Comparison of ENCODE assay signal across 10 cellular contexts in the genomic region with DNA sequence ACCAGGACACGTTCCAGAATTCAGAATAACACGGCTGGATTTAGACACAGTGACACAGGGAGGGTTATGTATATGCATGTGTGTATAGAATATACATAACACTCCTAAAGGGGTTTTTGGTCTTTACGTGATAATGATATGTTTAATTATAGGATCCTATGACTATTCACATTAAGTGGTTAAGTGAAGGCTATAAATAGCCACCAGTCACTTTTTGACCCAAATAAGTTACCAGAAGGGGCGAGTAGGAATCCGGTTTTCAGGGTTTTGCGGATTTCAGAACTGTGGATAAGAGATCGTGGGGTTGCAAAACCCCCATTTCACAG. TPM values are rescaled to one million over a fixed set of nuclear protein-coding genes. Genes with fewer than 3 reads are reported as not detected.
A peak's percentile ranks its signal among the peaks of the same experiment; 100 is the strongest.
DNase-seq lines count a peak whose midpoint lies in the region; ATAC-seq, FAIRE-seq and TF ChIP-seq lines count a peak whose summit lies in the region.
"Had no signal": no experiment of that assay in that cellular context is flagged by ENCODE, and none has a peak within 500 bp of the region (broad histone marks: within the 10 kb centered on the region; RNA-seq: fewer than 3 reads in every experiment).

No MANE protein-coding gene starts in this region.

- peaks cover 26 to 30% of the 10 kb centered on the region in 2 donors for H3K4me1 Mint-ChIP-seq in natural killer cell

- H3K27me3 ChIP-seq in GM23248 (replicated peaks; ENCODE audit: insufficient read depth) (no peaks in the 10 kb centered on the region), GM12878 (replicated peaks in 1 of 2; ENCODE audit: control insufficient read depth in 2 of 2, insufficient read depth in 2 of 2, low read length in 1 of 2) (no peaks in the 10 kb centered on the region)

- H3K9ac ChIP-seq in GM23248 (peak overlapping the region; percentile 38), GM12878 (ENCODE audit: control insufficient read depth, insufficient read depth, low read length) (no peak overlapping the region; the same call in 1 of the 2 replicates)

- no peak for FAIRE-seq in GM12878 (lab: Jason Lieb, UNC)
- FAIRE-seq: H54 had no signal

- peaks cover 16% of the 10 kb centered on the region for H3F3A ChIP-seq in GM23248 (ENCODE audit: insufficient read depth)

- no peaks in the 10 kb centered on the region for H3K9me2 ChIP-seq in GM23248 (ENCODE audit: insufficient read depth)

- intact Hi-C loops in GM12878 (cut with micrococcal nuclease; ENCODE audit: unreplicated experiment) = no loop called here
- intact Hi-C loops in natural killer cell (cut with micrococcal nuclease) = no loop called here

- H3K4me3 Mint-ChIP-seq in natural killer cell = peak overlapping the region; percentile 45

- H3K27ac Mint-ChIP-seq in natural killer cell = peak overlapping the region; percentile 78 to 79

- H3K36me3 ChIP-seq in GM23248 (ENCODE audit: low read depth) (no peaks in the 10 kb centered on the region; the same call in 1 of the 2 replicates), GM12878 (ENCODE audit: control insufficient read depth in 2 of 2, insufficient read depth in 2 of 2, low read length in 1 of 2) (peaks cover 10 to 18% of the 10 kb centered on the region in 2 experiments)

- H3K79me2 ChIP-seq in GM23248 (ENCODE audit: insufficient read depth) (no peaks in the 10 kb centered on the region), GM12878 (ENCODE audit: control insufficient read depth, insufficient read depth, low read length) (peaks cover 8% of the 10 kb centered on the region)

- SMC1A ChIA-PET in GM12878 (lab: Charles Lee; ENCODE audit: uncharacterized antibody, unreplicated experiment) = interaction anchor here (0.9 to 11.1 kb wide), 3 partner anchors 9 to 17 kb away, joined by 3 to 150 read pairs (median 6); a partner anchor contains a TSS

- CTCF ChIA-PET in GM12878 (lab: Yijun Ruan, JAX) = interaction anchor here (0.8 to 9.5 kb wide), 6 partner anchors 9 to 68 kb away, joined by 3 to 171 read pairs (median 9); a partner anchor contains a TSS

- peaks cover 5% of the 10 kb centered on the region for H3K36me3 Mint-ChIP-seq in natural killer cell

- no peaks in the 10 kb centered on the region for H3K27me3 Mint-ChIP-seq in natural killer cell (ENCODE audit: low read depth in 2 of 2)

- H2AFZ ChIP-seq in GM23248 (peak overlapping the region; percentile 65), GM12878 (ENCODE audit: control insufficient read depth, low read depth, low read length) (peak overlapping the region; percentile 41; the same call in 1 of the 2 replicates)

- TF ChIP-seq POLR2A in GM12878 (IDR thresholded peaks at IDR 0.05; ENCODE audit: low read depth, low read length) = no peak

- DNase-seq in GM23248 = no peak
- DNase-seq in GM12878 (ENCODE audit: low read depth, low spot score) = no peak
- DNase-seq in natural killer cell = no peak
- DNase-seq in NCI-H774 (lab: John Stamatoyannopoulos, UW) = no peak
- DNase-seq in NCI-H748 (lab: John Stamatoyannopoulos, UW; ENCODE audit: unreplicated experiment) = no peak
- DNase-seq: NCI-H187 treated with DMSO at 0.1 percent for 48 hours had no signal

- 2 to 3% methylated on average over 7 of the region's 7 CpGs for WGBS in GM23248 (ENCODE audit: low coverage in 1 of 2, low lambda C conversion rate in 2 of 2, missing lambda C conversion rate in 2 of 2), 2 experiments
- 43% methylated on average over 7 of the region's 7 CpGs for WGBS in GM12878 (ENCODE audit: insufficient coverage, insufficient replicate concordance, low lambda C conversion rate, missing lambda C conversion rate)

- H3K4me1 ChIP-seq in GM23248 (ENCODE audit: insufficient read depth) (no peaks in the 10 kb centered on the region), GM12878 (ENCODE audit: control insufficient read depth, insufficient read depth, low read length) (peaks cover 32% of the 10 kb centered on the region)

- H4K20me1 ChIP-seq in GM23248 (ENCODE audit: insufficient read depth) (no peaks in the 10 kb centered on the region), GM12878 (ENCODE audit: control insufficient read depth, insufficient read depth) (no peaks in the 10 kb centered on the region)

- peak overlapping the region; percentile 58 for H3K27ac ChIP-seq in 22Rv1
- H3K27ac ChIP-seq in GM23248 = peak overlapping the region; percentile 41
- no peak overlapping the region for H3K27ac ChIP-seq in GM12878 (ENCODE audit: control insufficient read depth, insufficient read depth)

- H3K4me3 ChIP-seq in GM23248 = peak overlapping the region; percentile 64
- H3K4me3 ChIP-seq in GM12878 = no peak overlapping the region

- no peak for TF ChIP-seq RAD21 in GM12878 (IDR thresholded peaks at IDR 0.05; ENCODE audit: insufficient read depth, low read depth, low read length)

- BruUV-seq in GM12878 (replicated peaks; lab: Mats Ljungman, UMichigan) = TSS peak; percentile 10

- TF ChIP-seq EP300 in GM12878 (IDR thresholded peaks at IDR 0.05; ENCODE audit: borderline replicate concordance in 1 of 2, control insufficient read depth in 1 of 2, low read depth in 2 of 2, low read length in 2 of 2) = no peak

- H3K4me2 ChIP-seq in GM23248 (ENCODE audit: unreplicated experiment) (peak overlapping the region; percentile 77), GM12878 (ENCODE audit: control insufficient read depth, insufficient read depth) (0 out of 2 replicates have a peak overlapping the region, but pooled peaks have one; percentile 63)

- no peaks in the 10 kb centered on the region for H3K9me3 Mint-ChIP-seq in natural killer cell

- POLR2A ChIA-PET in GM12878 (lab: Charles Lee) = interaction anchor here (0.5 to 1.9 kb wide), 12 partner anchors 8 to 228 kb away, joined by 3 to 18 read pairs (median 8); a partner anchor contains a TSS

- ATAC-seq in GM12878 (no peak), natural killer cell (no peak), GM18520 (IDR thresholded peaks at IDR 0.05; ENCODE audit: unreplicated experiment) (no peak), GM18511 (IDR thresholded peaks at IDR 0.05; ENCODE audit: unreplicated experiment) (no peak)

- RAD21 ChIA-PET in GM12878 (lab: Charles Lee; ENCODE audit: unreplicated experiment) = interaction anchor here (0.9 to 9.6 kb wide), 5 partner anchors 9 to 155 kb away, joined by 3 to 166 read pairs (median 4); a partner anchor contains a TSS

- H3K9me3 ChIP-seq in GM23248 (ENCODE audit: low read depth) (no peaks in the 10 kb centered on the region), GM12878 (replicated peaks; ENCODE audit: control insufficient read depth, insufficient read depth, low read length) (no peaks in the 10 kb centered on the region; the same call in 2 of the 3 replicates)

- TF ChIP-seq CTCF in 22Rv1 (IDR thresholded peaks at IDR 0.05) = no peak
- TF ChIP-seq CTCF in GM12878 (IDR thresholded peaks at IDR 0.05 in 2 of 3, conservative IDR thresholded peaks at IDR 0.05 in 1 of 3; ENCODE audit: control insufficient read depth in 2 of 3, extremely low read depth in 1 of 3, insufficient read depth in 1 of 3, low read depth in 3 of 3, low read length in 3 of 3) = no peak
- no peak for TF ChIP-seq CTCF in natural killer cell (IDR thresholded peaks at IDR 0.05)

- in situ Hi-C loops in GM23248 (cut with MboI) (no loop called here), GM12878 (cut with MboI) (no loop called here)

RNA-seq across cellular contexts. Expression of a gene that starts 6.9 kb away (rescaled TPM):
- total RNA-seq in GM23248 (2014; rRNA removed; shearing (Covaris generic)) = 0.22 and 0.63 TPM in 2 replicates
- polyA plus RNA-seq in GM23248 (2016; fragmentation: Nextera tagmentation; extraction: Ambion mirVana) (0.46 and 0.58 TPM in 2 replicates), GM12878 (2011; rRNA removed) (10.5 and 23.6 TPM in 2 replicates), GM12878 (2014; fragmentation: Illumina TruSeq; extraction: Trizol) (2.3 and 6.6 TPM in 2 replicates), GM12878 (2014; fragmentation: Nextera tagmentation; extraction: Ambion mirVana) (under 1 TPM; 0.45 to 0.90 TPM), GM12878 (2014; rRNA removed) (18.3 and 18.9 TPM in 2 replicates), GM12878 (2016; fragmentation: Nextera tagmentation; extraction: Ambion mirVana) (1 to 10 TPM; 1.3 to 4.9 TPM)
- 38.8 and 41.4 TPM in 2 replicates for total RNA-seq in GM12878 (2013; cell fraction: nucleolus; rRNA removed)
- total RNA-seq in GM12878 (2014; rRNA removed) (13.1 and 17.4 TPM in 2 replicates), GM12878 (2014; rRNA removed; fragmentation: Illumina TruSeq; extraction: Trizol) (6.0 and 7.2 TPM in 2 replicates), GM12878 (2021) (16.5 and 16.8 TPM in 2 replicates), natural killer cell (1 to 10 TPM; 2.9 to 5.5 (median 3.3) TPM)
- 11.7 TPM for polyA plus RNA-seq in GM12878 (2011; ENCODE audit: low read depth)
- 40.4 and 48.7 TPM in 2 replicates for polyA plus RNA-seq in GM12878 (2011; cell fraction: cytosol; rRNA removed)
- polyA plus RNA-seq in GM12878 (2011; cell fraction: nucleus; rRNA removed) = 150 and 154 TPM in 2 replicates
- polyA plus RNA-seq in GM12878 (2012) = 23.2 and 29.6 TPM in 2 replicates
- 7.7 and 16.2 TPM in 2 replicates for polyA minus RNA-seq in GM12878 (2011; rRNA and poly(A)+ RNA removed)
- 8.8 and 10.2 TPM in 2 replicates for polyA minus RNA-seq in GM12878 (2011; cell fraction: cytosol; rRNA and poly(A)+ RNA removed)
- 8.5 and 16.2 TPM in 2 replicates for polyA minus RNA-seq in GM12878 (2011; cell fraction: nucleus; rRNA and poly(A)+ RNA removed)

RNA-seq across cellular contexts. Expression of a gene that starts 9.5 kb away (rescaled TPM):
- total RNA-seq in GM23248 (2014; rRNA removed; shearing (Covaris generic)) = 30.6 and 33.0 TPM in 2 replicates
- polyA plus RNA-seq in GM23248 (2016; fragmentation: Nextera tagmentation; extraction: Ambion mirVana) (28.4 and 29.8 TPM in 2 replicates), GM12878 (2011; rRNA removed) (53.1 and 63.7 TPM in 2 replicates), GM12878 (2014; fragmentation: Illumina TruSeq; extraction: Trizol) (41.7 and 49.6 TPM in 2 replicates), GM12878 (2014; fragmentation: Nextera tagmentation; extraction: Ambion mirVana) (10 to 100 TPM in 1 of 2 experiments, 1 to 10 TPM in 1; 8.0 to 18.3 TPM), GM12878 (2014; rRNA removed) (83.8 and 83.9 TPM in 2 replicates), GM12878 (2016; fragmentation: Nextera tagmentation; extraction: Ambion mirVana) (10 to 100 TPM; 33.6 to 36.8 TPM)
- 59.9 and 73.5 TPM in 2 replicates for total RNA-seq in GM12878 (2013; cell fraction: nucleolus; rRNA removed)
- total RNA-seq in GM12878 (2014; rRNA removed) (44.6 and 45.4 TPM in 2 replicates), GM12878 (2014; rRNA removed; fragmentation: Illumina TruSeq; extraction: Trizol) (30.5 and 30.7 TPM in 2 replicates), GM12878 (2021) (51.7 and 57.9 TPM in 2 replicates), natural killer cell (100 to 1,000 TPM; 107 to 111 (median 107) TPM)
- 39.3 TPM for polyA plus RNA-seq in GM12878 (2011; ENCODE audit: low read depth)
- 68.1 and 104 TPM in 2 replicates for polyA plus RNA-seq in GM12878 (2011; cell fraction: cytosol; rRNA removed)
- polyA plus RNA-seq in GM12878 (2011; cell fraction: nucleus; rRNA removed) = 400 and 422 TPM in 2 replicates
- 71.2 and 100 TPM in 2 replicates for polyA plus RNA-seq in GM12878 (2012)
- 34.3 and 50.4 TPM in 2 replicates for polyA minus RNA-seq in GM12878 (2011; rRNA and poly(A)+ RNA removed)
- polyA minus RNA-seq in GM12878 (2011; cell fraction: cytosol; rRNA and poly(A)+ RNA removed) = 16.6 and 22.1 TPM in 2 replicates
- 40.0 and 54.8 TPM in 2 replicates for polyA minus RNA-seq in GM12878 (2011; cell fraction: nucleus; rRNA and poly(A)+ RNA removed)

RNA-seq across cellular contexts. Expression of a gene that starts 10.6 kb away (rescaled TPM):
- total RNA-seq in GM23248 (2014; rRNA removed; shearing (Covaris generic)) = 39.7 and 47.0 TPM in 2 replicates
- 44.2 and 47.7 TPM in 2 replicates for polyA plus RNA-seq in GM23248 (2016; fragmentation: Nextera tagmentation; extraction: Ambion mirVana)
- 135 and 145 TPM in 2 replicates for total RNA-seq in GM12878 (2013; cell fraction: nucleolus; rRNA removed)
- 96.5 and 123 TPM in 2 replicates for total RNA-seq in GM12878 (2014; rRNA removed)
- total RNA-seq in GM12878 (2014; rRNA removed; fragmentation: Illumina TruSeq; extraction: Trizol) = 67.6 and 68.9 TPM in 2 replicates
- total RNA-seq in GM12878 (2021) = 147 and 165 TPM in 2 replicates
- 26.9 TPM for polyA plus RNA-seq in GM12878 (2011; ENCODE audit: low read depth)
- polyA plus RNA-seq in GM12878 (2011; rRNA removed) = 40.1 and 92.2 TPM in 2 replicates
- polyA plus RNA-seq in GM12878 (2011; cell fraction: cytosol; rRNA removed) = 92.2 and 132 TPM in 2 replicates
- 173 and 212 TPM in 2 replicates for polyA plus RNA-seq in GM12878 (2011; cell fraction: nucleus; rRNA removed)
- polyA plus RNA-seq in GM12878 (2012) = 78.6 and 81.6 TPM in 2 replicates
- polyA plus RNA-seq in GM12878 (2014; fragmentation: Illumina TruSeq; extraction: Trizol) = 20.3 and 65.0 TPM in 2 replicates
- 1 to 10 TPM; 2.1 to 7.6 TPM for polyA plus RNA-seq in GM12878 (2014; fragmentation: Nextera tagmentation; extraction: Ambion mirVana)
- polyA plus RNA-seq in GM12878 (2014; rRNA removed) = 149 and 196 TPM in 2 replicates
- 100 to 1,000 TPM; 163 to 171 TPM for polyA plus RNA-seq in GM12878 (2016; fragmentation: Nextera tagmentation; extraction: Ambion mirVana)
- 113 and 176 TPM in 2 replicates for polyA minus RNA-seq in GM12878 (2011; rRNA and poly(A)+ RNA removed)
- polyA minus RNA-seq in GM12878 (2011; cell fraction: cytosol; rRNA and poly(A)+ RNA removed) = 70.0 and 73.4 TPM in 2 replicates
- polyA minus RNA-seq in GM12878 (2011; cell fraction: nucleus; rRNA and poly(A)+ RNA removed) = 69.6 and 130 TPM in 2 replicates
- 10 to 100 TPM; 60.0 to 72.2 (median 69.2) TPM for total RNA-seq in natural killer cell

RNA-seq across cellular contexts. Expression of a gene that starts 15.9 kb away (rescaled TPM):
- 2.9 and 6.3 TPM in 2 replicates for total RNA-seq in GM23248 (2014; rRNA removed; shearing (Covaris generic))
- polyA plus RNA-seq in GM23248 (2016; fragmentation: Nextera tagmentation; extraction: Ambion mirVana) (2.5 and 2.8 TPM in 2 replicates), GM12878 (2011; rRNA removed) (12.5 and 26.5 TPM in 2 replicates), GM12878 (2014; fragmentation: Illumina TruSeq; extraction: Trizol) (1.2 and 4.9 TPM in 2 replicates), GM12878 (2014; fragmentation: Nextera tagmentation; extraction: Ambion mirVana) (under 1 TPM; 0.14 to 0.57 TPM), GM12878 (2014; rRNA removed) (32.5 and 39.0 TPM in 2 replicates), GM12878 (2016; fragmentation: Nextera tagmentation; extraction: Ambion mirVana) (1 to 10 TPM; 6.7 to 7.0 TPM)
- total RNA-seq in GM12878 (2013; cell fraction: nucleolus; rRNA removed) = 57.8 and 61.7 TPM in 2 replicates
- total RNA-seq in GM12878 (2014; rRNA removed) (11.4 and 17.4 TPM in 2 replicates), GM12878 (2014; rRNA removed; fragmentation: Illumina TruSeq; extraction: Trizol) (7.4 and 8.2 TPM in 2 replicates), GM12878 (2021) (42.0 and 46.5 TPM in 2 replicates), natural killer cell (10 to 100 TPM; 44.1 to 52.3 (median 51.0) TPM)
- 5.0 TPM for polyA plus RNA-seq in GM12878 (2011; ENCODE audit: low read depth)
- 44.1 and 69.0 TPM in 2 replicates for polyA plus RNA-seq in GM12878 (2011; cell fraction: cytosol; rRNA removed)
- 81.5 and 114 TPM in 2 replicates for polyA plus RNA-seq in GM12878 (2011; cell fraction: nucleus; rRNA removed)
- polyA plus RNA-seq in GM12878 (2012) = 28.3 and 37.9 TPM in 2 replicates
- 16.9 and 49.7 TPM in 2 replicates for polyA minus RNA-seq in GM12878 (2011; rRNA and poly(A)+ RNA removed)
- 22.1 and 26.3 TPM in 2 replicates for polyA minus RNA-seq in GM12878 (2011; cell fraction: cytosol; rRNA and poly(A)+ RNA removed)
- polyA minus RNA-seq in GM12878 (2011; cell fraction: nucleus; rRNA and poly(A)+ RNA removed) = 8.6 and 28.3 TPM in 2 replicates

RNA-seq across cellular contexts. Expression of a gene that starts 24.1 kb away (rescaled TPM):
- total RNA-seq in GM23248 (2014; rRNA removed; shearing (Covaris generic)) = 211 and 259 TPM in 2 replicates
- 176 and 179 TPM in 2 replicates for polyA plus RNA-seq in GM23248 (2016; fragmentation: Nextera tagmentation; extraction: Ambion mirVana)
- 95.9 and 98.0 TPM in 2 replicates for total RNA-seq in GM12878 (2013; cell fraction: nucleolus; rRNA removed)
- total RNA-seq in GM12878 (2014; rRNA removed) = 356 and 362 TPM in 2 replicates
- total RNA-seq in GM12878 (2014; rRNA removed; fragmentation: Illumina TruSeq; extraction: Trizol) = 187 and 220 TPM in 2 replicates
- 303 and 318 TPM in 2 replicates for total RNA-seq in GM12878 (2021)
- 79.2 TPM for polyA plus RNA-seq in GM12878 (2011; ENCODE audit: low read depth)
- 101 and 119 TPM in 2 replicates for polyA plus RNA-seq in GM12878 (2011; rRNA removed)
- 166 and 220 TPM in 2 replicates for polyA plus RNA-seq in GM12878 (2011; cell fraction: cytosol; rRNA removed)
- 377 and 479 TPM in 2 replicates for polyA plus RNA-seq in GM12878 (2011; cell fraction: nucleus; rRNA removed)
- 208 and 240 TPM in 2 replicates for polyA plus RNA-seq in GM12878 (2012)
- 132 and 219 TPM in 2 replicates for polyA plus RNA-seq in GM12878 (2014; fragmentation: Illumina TruSeq; extraction: Trizol)
- 10 to 100 TPM; 28.0 to 48.5 TPM for polyA plus RNA-seq in GM12878 (2014; fragmentation: Nextera tagmentation; extraction: Ambion mirVana)
- 284 and 299 TPM in 2 replicates for polyA plus RNA-seq in GM12878 (2014; rRNA removed)
- polyA plus RNA-seq in GM12878 (2016; fragmentation: Nextera tagmentation; extraction: Ambion mirVana) = 100 to 1,000 TPM; 201 to 225 TPM
- 45.5 and 84.7 TPM in 2 replicates for polyA minus RNA-seq in GM12878 (2011; rRNA and poly(A)+ RNA removed)
- polyA minus RNA-seq in GM12878 (2011; cell fraction: cytosol; rRNA and poly(A)+ RNA removed) = 47.4 and 49.3 TPM in 2 replicates
- 61.5 and 116 TPM in 2 replicates for polyA minus RNA-seq in GM12878 (2011; cell fraction: nucleus; rRNA and poly(A)+ RNA removed)
- 100 to 1,000 TPM; 377 to 471 (median 423) TPM for total RNA-seq in natural killer cell
